In the genomic region with DNA sequence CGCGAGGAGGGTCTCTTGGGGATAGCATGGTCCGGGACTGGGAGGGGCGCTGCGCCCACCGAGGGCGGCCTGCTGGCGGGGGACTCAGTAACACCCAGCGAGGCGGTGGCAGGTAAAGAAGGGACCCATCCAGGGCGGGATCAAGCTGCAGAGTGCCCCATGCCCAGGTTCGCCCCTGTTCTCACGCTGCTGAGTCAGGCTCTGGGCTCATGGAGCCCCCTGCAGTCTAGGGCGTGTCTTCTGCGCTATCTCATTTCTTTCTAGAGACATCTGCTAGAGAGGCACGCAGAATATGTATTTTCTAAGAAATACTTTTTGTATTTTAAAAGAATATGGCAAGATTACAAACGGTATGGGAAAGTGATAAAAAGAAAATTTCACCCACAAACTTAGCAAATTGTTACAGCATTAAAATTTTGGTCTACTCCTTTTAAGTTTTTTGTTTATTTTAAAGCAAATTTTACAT, we compare ENCODE assay signal across 8 cellular contexts. TPM values are rescaled to one million over a fixed set of nuclear protein-coding genes. Genes with fewer than 3 reads are reported as not detected.
DNase-seq lines count a peak whose midpoint lies in the region; ATAC-seq and TF ChIP-seq lines count a peak whose summit lies in the region.

No MANE protein-coding gene starts in this region.

- TF ChIP-seq CTCF in astrocyte of the spinal cord (IDR thresholded peaks at IDR 0.05; ENCODE audit: low read depth, low read length), result peak; percentile 35

- H3K27ac Mint-ChIP-seq in immature natural killer cell, result no peak overlapping the region
- H3K27ac Mint-ChIP-seq in stimulated activated effector memory CD8-positive, alpha-beta T cell treated with anti-CD3 and anti-CD28 coated beads, Interleukin-12 subunit alpha, Interleukin-12 subunit beta, amount 100 ng/mL, for 72 hours, result no peak overlapping the region

- peak overlapping the region; percentile 61 for H3K4me3 ChIP-seq in astrocyte of the spinal cord (ENCODE audit: low read depth, low read length)

- in situ Hi-C loops in astrocyte of the spinal cord (cut with HindIII; ENCODE audit: low sequenced_read_pairs), result loop anchor here (25.0 kb wide), 1 partner anchor 291 kb away; no protein-coding TSS in a partner anchor

- DNase-seq in stimulated activated CD4-positive, alpha-beta T cell treated with anti-CD3 and anti-CD28 coated beads, Interleukin-4, amount 100 ng/mL, for 1 hour, result peak; percentile 15
- no peak for DNase-seq in stimulated activated CD4-positive, alpha-beta T cell treated with anti-CD3 and anti-CD28 coated beads, Interleukin-1b, Interleukin-23, amount 100 ng/mL, for 48 hours
- DNase-seq in NCI-H510A (lab: John Stamatoyannopoulos, UW) (peak; percentile 49), astrocyte of the spinal cord (ENCODE audit: low read depth, low spot score) (peak; percentile 71), immature natural killer cell (peak in 1 of 3 donors; percentile 14), NCI-H146 (lab: John Stamatoyannopoulos, UW) (no peak)
- DNase-seq in stimulated activated effector memory CD8-positive, alpha-beta T cell treated with anti-CD3 and anti-CD28 coated beads, Interleukin-12 subunit alpha, Interleukin-12 subunit beta, amount 100 ng/mL, for 72 hours (ENCODE audit: low spot score in 2 of 2), result no peak

- H3K9me3 Mint-ChIP-seq in immature natural killer cell, result peaks cover 0 to 8% (median under 1%) of the 10 kb centered on the region in 6 donors
- H3K9me3 Mint-ChIP-seq in stimulated activated effector memory CD8-positive, alpha-beta T cell treated with anti-CD3 and anti-CD28 coated beads, Interleukin-12 subunit alpha, Interleukin-12 subunit beta, amount 100 ng/mL, for 72 hours, result no peaks in the 10 kb centered on the region

- H3K4me1 Mint-ChIP-seq in immature natural killer cell, result peaks cover 21 to 28% of the 10 kb centered on the region in 2 donors
- peaks cover 9% of the 10 kb centered on the region for H3K4me1 Mint-ChIP-seq in stimulated activated effector memory CD8-positive, alpha-beta T cell treated with anti-CD3 and anti-CD28 coated beads, Interleukin-12 subunit alpha, Interleukin-12 subunit beta, amount 100 ng/mL, for 72 hours

- H3K4me3 Mint-ChIP-seq in immature natural killer cell, result peak overlapping the region; percentile 78 to 83 (median 82)
- peak overlapping the region; percentile 66 for H3K4me3 Mint-ChIP-seq in stimulated activated effector memory CD8-positive, alpha-beta T cell treated with anti-CD3 and anti-CD28 coated beads, Interleukin-12 subunit alpha, Interleukin-12 subunit beta, amount 100 ng/mL, for 72 hours

- H3K27me3 Mint-ChIP-seq in immature natural killer cell (ENCODE audit: low read depth in 3 of 3), result peaks cover 6 to 21% (median 6%) of the 10 kb centered on the region in 3 donors

- peaks cover 0 to 7% (median 7%) of the 10 kb centered on the region in 3 donors for H3K36me3 Mint-ChIP-seq in immature natural killer cell
- H3K36me3 Mint-ChIP-seq in stimulated activated effector memory CD8-positive, alpha-beta T cell treated with anti-CD3 and anti-CD28 coated beads, Interleukin-12 subunit alpha, Interleukin-12 subunit beta, amount 100 ng/mL, for 72 hours, result no peaks in the 10 kb centered on the region

- ATAC-seq in HG02938 (IDR thresholded peaks at IDR 0.05; ENCODE audit: unreplicated experiment), result peak; percentile 50
- peak; percentile 69 for ATAC-seq in stimulated activated effector memory CD8-positive, alpha-beta T cell treated with anti-CD3 and anti-CD28 coated beads, Interleukin-12 subunit alpha, Interleukin-12 subunit beta, amount 100 ng/mL, for 72 hours

RNA-seq across cellular contexts. Expression of a gene that starts 0.9 kb away (rescaled TPM):
- 10 to 100 TPM in 1 of 3 donors, 1 to 10 TPM in 2; 5.2 to 11.2 (median 6.9) TPM for polyA plus RNA-seq in immature natural killer cell

RNA-seq across cellular contexts. Expression of a gene that starts 4.8 kb away (rescaled TPM):
- polyA plus RNA-seq in immature natural killer cell, result not detected

Comparison
In these comparisons a context has a peak if more than half of its experiments do, and no peak if none do; other contexts are left out.
1. DNase-seq: peak in stimulated activated CD4-positive, alpha-beta T cell treated with anti-CD3 and anti-CD28 coated beads, Interleukin-4, amount 100 ng/mL, for 1 hour (single experiment), NCI-H510A (single experiment) and astrocyte of the spinal cord (single experiment); none in stimulated activated CD4-positive, alpha-beta T cell treated with anti-CD3 and anti-CD28 coated beads, Interleukin-1b, Interleukin-23, amount 100 ng/mL, for 48 hours (single experiment), stimulated activated effector memory CD8-positive, alpha-beta T cell treated with anti-CD3 and anti-CD28 coated beads, Interleukin-12 subunit alpha, Interleukin-12 subunit beta, amount 100 ng/mL, for 72 hours (0 of 2) and NCI-H146 (single experiment).